Comparison of ENCODE assay signal across 8 cellular contexts in genomic region chr3:46935168-46935858, GRCh38. TPM values are rescaled to one million over a fixed set of nuclear protein-coding genes. Genes with fewer than 3 reads are reported as not detected.
A peak's percentile ranks its signal among the peaks of the same experiment; 100 is the strongest.
DNase-seq lines count a peak whose midpoint lies in the region; ATAC-seq and TF ChIP-seq lines count a peak whose summit lies in the region.

No MANE protein-coding gene starts in this region.

- H3K4me1 Mint-ChIP-seq in stimulated activated naive CD8-positive, alpha-beta T cell treated with anti-CD3 and anti-CD28 coated beads, Interleukin-15, Interleukin-2, amounts not matched to agents 100 ng/mL and 50 ng/mL, for 24 hours (ENCODE audit: low read depth), result peaks cover 86% of the 10 kb centered on the region
- peaks cover 37% of the 10 kb centered on the region for H3K4me1 Mint-ChIP-seq in activated T-helper 17 cell treated with anti-CD3 and anti-CD28 coated beads, Interleukin-2, amount 50 U/mL, for 72 hours

- peak overlapping the region; percentile 81 for H3K27ac Mint-ChIP-seq in stimulated activated naive CD8-positive, alpha-beta T cell treated with anti-CD3 and anti-CD28 coated beads, Interleukin-15, Interleukin-2, amounts not matched to agents 100 ng/mL and 50 ng/mL, for 24 hours
- H3K27ac Mint-ChIP-seq in activated T-helper 17 cell treated with anti-CD3 and anti-CD28 coated beads, Interleukin-2, amount 50 U/mL, for 72 hours, result peak overlapping the region; percentile 70

- peak overlapping the region; percentile 84 for H3K27ac ChIP-seq in rectal smooth muscle tissue (ENCODE audit: low read depth, low read length)

- no peak for ATAC-seq in stimulated activated naive CD8-positive, alpha-beta T cell treated with anti-CD3 and anti-CD28 coated beads, Interleukin-15, Interleukin-2, amounts not matched to agents 100 U/mL and 50 U/mL, for 24 hours
- ATAC-seq in activated T-helper 17 cell treated with anti-CD3 and anti-CD28 coated beads, Interleukin-2, amount 50 U/mL, for 72 hours (replicated peaks), result no peak
- peak; percentile 91 to 94 for ATAC-seq in left cardiac atrium
- ATAC-seq in GM18873 (IDR thresholded peaks at IDR 0.05; ENCODE audit: low FRiP score, unreplicated experiment), result no peak

- in situ Hi-C loops in GM13976 (cut with MboI; ENCODE audit: low sequenced_read_pairs, unreplicated experiment), result no loop called here

- no peaks in the 10 kb centered on the region for H3K27me3 ChIP-seq in rectal smooth muscle tissue (ENCODE audit: control insufficient read depth, insufficient read depth, low read length)

- H3K9me3 Mint-ChIP-seq in stimulated activated naive CD8-positive, alpha-beta T cell treated with anti-CD3 and anti-CD28 coated beads, Interleukin-15, Interleukin-2, amounts not matched to agents 100 ng/mL and 50 ng/mL, for 24 hours, result no peaks in the 10 kb centered on the region
- H3K9me3 Mint-ChIP-seq in activated T-helper 17 cell treated with anti-CD3 and anti-CD28 coated beads, Interleukin-2, amount 50 U/mL, for 72 hours, result no peaks in the 10 kb centered on the region

- H3K36me3 ChIP-seq in rectal smooth muscle tissue (ENCODE audit: control insufficient read depth, insufficient read depth, low read length), result peaks cover 11% of the 10 kb centered on the region

- intact Hi-C loops in left cardiac atrium (cut with DNase I), result no loop called here

- H3K36me3 Mint-ChIP-seq in stimulated activated naive CD8-positive, alpha-beta T cell treated with anti-CD3 and anti-CD28 coated beads, Interleukin-15, Interleukin-2, amounts not matched to agents 100 ng/mL and 50 ng/mL, for 24 hours (ENCODE audit: low read depth), result peaks cover 50% of the 10 kb centered on the region
- peaks cover 60% of the 10 kb centered on the region for H3K36me3 Mint-ChIP-seq in activated T-helper 17 cell treated with anti-CD3 and anti-CD28 coated beads, Interleukin-2, amount 50 U/mL, for 72 hours (ENCODE audit: low read depth)

- H3K27me3 Mint-ChIP-seq in stimulated activated naive CD8-positive, alpha-beta T cell treated with anti-CD3 and anti-CD28 coated beads, Interleukin-15, Interleukin-2, amounts not matched to agents 100 ng/mL and 50 ng/mL, for 24 hours, result no peaks in the 10 kb centered on the region
- H3K27me3 Mint-ChIP-seq in activated T-helper 17 cell treated with anti-CD3 and anti-CD28 coated beads, Interleukin-2, amount 50 U/mL, for 72 hours, result no peaks in the 10 kb centered on the region

- no peak overlapping the region for H3K9ac ChIP-seq in rectal smooth muscle tissue (ENCODE audit: low read length)

- DNase-seq in stimulated activated naive CD8-positive, alpha-beta T cell treated with anti-CD3 and anti-CD28 coated beads, Interleukin-15, Interleukin-2, amounts not matched to agents 100 U/mL and 50 U/mL, for 24 hours, result no peak
- peak; percentile 91 for DNase-seq in left cardiac atrium
- no peak for DNase-seq in GM13976 (ENCODE audit: low spot score)
- no peak for DNase-seq in GM19238 (ENCODE audit: insufficient read length, low spot score)

- peak overlapping the region; percentile 11 for H3K4me3 ChIP-seq in rectal smooth muscle tissue (ENCODE audit: low read length)

- no peak for TF ChIP-seq CTCF in GM13976 (IDR thresholded peaks at IDR 0.05; ENCODE audit: borderline replicate concordance, control extremely low read depth, extremely low read depth, insufficient read depth, missing control alignments)

- peaks cover 56% of the 10 kb centered on the region for H3K4me1 ChIP-seq in rectal smooth muscle tissue (ENCODE audit: control insufficient read depth, insufficient read depth, low read length)

- H3K4me3 Mint-ChIP-seq in stimulated activated naive CD8-positive, alpha-beta T cell treated with anti-CD3 and anti-CD28 coated beads, Interleukin-15, Interleukin-2, amounts not matched to agents 100 ng/mL and 50 ng/mL, for 24 hours, result no peak overlapping the region
- H3K4me3 Mint-ChIP-seq in activated T-helper 17 cell treated with anti-CD3 and anti-CD28 coated beads, Interleukin-2, amount 50 U/mL, for 72 hours, result no peak overlapping the region

RNA-seq across cellular contexts. Expression of gene CCDC12, which starts 41.2 kb away (rescaled TPM):
- total RNA-seq in activated T-helper 17 cell treated with anti-CD3 and anti-CD28 coated beads, Interleukin-2, amount 50 U/mL, for 72 hours, result 10 to 100 TPM; 46.9 to 59.8 TPM
- total RNA-seq in left cardiac atrium, result 10 to 100 TPM; 24.2 to 38.4 TPM

RNA-seq across cellular contexts. Expression of gene NBEAL2, which starts 44.2 kb away (rescaled TPM):
- total RNA-seq in activated T-helper 17 cell treated with anti-CD3 and anti-CD28 coated beads, Interleukin-2, amount 50 U/mL, for 72 hours, result 100 to 1,000 TPM; 140 to 169 TPM
- total RNA-seq in left cardiac atrium, result 10 to 100 TPM; 17.1 to 23.9 TPM

RNA-seq across cellular contexts. Expression of gene PTH1R, which starts 57.8 kb away (rescaled TPM):
- not detected for total RNA-seq in activated T-helper 17 cell treated with anti-CD3 and anti-CD28 coated beads, Interleukin-2, amount 50 U/mL, for 72 hours
- total RNA-seq in left cardiac atrium, result 10 to 100 TPM in 1 of 2 donors, 1 to 10 TPM in 1; 5.4 to 10.0 TPM

Comparison
In these comparisons a context has a peak if more than half of its experiments do, and no peak if none do; other contexts are left out.
1. ATAC-seq: peak in left cardiac atrium (2 of 2); none in stimulated activated naive CD8-positive, alpha-beta T cell treated with anti-CD3 and anti-CD28 coated beads, Interleukin-15, Interleukin-2, amounts not matched to agents 100 U/mL and 50 U/mL, for 24 hours (single experiment), activated T-helper 17 cell treated with anti-CD3 and anti-CD28 coated beads, Interleukin-2, amount 50 U/mL, for 72 hours (single experiment) and GM18873 (single experiment).
2. RNA of gene NBEAL2, which starts 44.2 kb away (total RNA-seq): 140 to 169 TPM in activated T-helper 17 cell treated with anti-CD3 and anti-CD28 coated beads, Interleukin-2, amount 50 U/mL, for 72 hours; 17.1 to 23.9 TPM in left cardiac atrium; every median in the first group is over 4 times any median in the second.
3. RNA of gene PTH1R, which starts 57.8 kb away (total RNA-seq): 5.4 to 10.0 TPM in left cardiac atrium; not detected in activated T-helper 17 cell treated with anti-CD3 and anti-CD28 coated beads, Interleukin-2, amount 50 U/mL, for 72 hours; every median in the first group is over 4 times any median in the second.